8 cellular contexts compared by ENCODE assay signal in genomic region chr2:172554352-172555271, GRCh38. TPM values are rescaled to one million over a fixed set of nuclear protein-coding genes. Genes with fewer than 3 reads are reported as not detected.
A peak's percentile ranks its signal among the peaks of the same experiment; 100 is the strongest.
DNase-seq lines count a peak whose midpoint lies in the region; ATAC-seq and TF ChIP-seq lines count a peak whose summit lies in the region.

No MANE protein-coding gene starts in this region.

- WGBS in right cardiac atrium, result 48% methylated on average over 18 of the region's 18 CpGs

- H3K9me3 ChIP-seq in right cardiac atrium (ENCODE audit: control insufficient read depth, low read length), result no peaks in the 10 kb centered on the region

- H3K36me3 Mint-ChIP-seq in WTC11, result peaks cover 19% of the 10 kb centered on the region
- no peaks in the 10 kb centered on the region for H3K36me3 Mint-ChIP-seq in glutamatergic neuron (ENCODE audit: unreplicated experiment)

- ATAC-seq in WTC11, result no peak
- ATAC-seq in right cardiac atrium, result no peak
- no peak for ATAC-seq in stimulated activated naive CD8-positive, alpha-beta T cell treated with anti-CD3 and anti-CD28 coated beads, Interleukin-15, Interleukin-2, amounts not matched to agents 100 U/mL and 50 U/mL, for 24 hours
- ATAC-seq in GM18861 (IDR thresholded peaks at IDR 0.05; ENCODE audit: unreplicated experiment), result no peak
- no peak for ATAC-seq in HG03342 (IDR thresholded peaks at IDR 0.05; ENCODE audit: unreplicated experiment)

- H3K27ac Mint-ChIP-seq in WTC11 (peak overlapping the region; percentile 90), glutamatergic neuron (ENCODE audit: unreplicated experiment) (no peak overlapping the region)

- no peak overlapping the region for H3K27ac ChIP-seq in right cardiac atrium (ENCODE audit: low read length)

- H3K9me3 Mint-ChIP-seq in WTC11 (peaks cover 4% of the 10 kb centered on the region; the same call in 1 of the 2 replicates), glutamatergic neuron (ENCODE audit: unreplicated experiment) (no peaks in the 10 kb centered on the region)

- POLR2A ChIA-PET in WTC11 (lab: Charles Lee), result interaction anchor here (0.6 kb wide), 1 partner anchor 233 kb away, joined by 7 read pairs; no protein-coding TSS in a partner anchor

- H3K4me3 ChIP-seq in right cardiac atrium (ENCODE audit: low read length), result peak overlapping the region; percentile 74

- intact Hi-C loops in right cardiac atrium (cut with DNase I), result no loop called here

- no peaks in the 10 kb centered on the region for H3K27me3 ChIP-seq in right cardiac atrium (ENCODE audit: control insufficient read depth, insufficient read depth)

- TF ChIP-seq CTCF in WTC11 (IDR thresholded peaks at IDR 0.05), result no peak
- TF ChIP-seq CTCF in glutamatergic neuron (IDR thresholded peaks at IDR 0.05; ENCODE audit: partially characterized antibody, unreplicated experiment), result no peak

- peaks cover 3% of the 10 kb centered on the region for H3K4me1 ChIP-seq in right cardiac atrium (ENCODE audit: control insufficient read depth, insufficient read depth, low read length)

- H3K4me1 Mint-ChIP-seq in WTC11 (peaks cover 79% of the 10 kb centered on the region), glutamatergic neuron (ENCODE audit: low read depth, unreplicated experiment) (peaks cover 2% of the 10 kb centered on the region)

- CTCF ChIA-PET in WTC11 (lab: Charles Lee), result interaction anchor here (0.8 to 5.0 kb wide), 3 partner anchors 59 to 427 kb away, joined by 3 to 22 read pairs (median 4); no protein-coding TSS in a partner anchor

- peak overlapping the region; percentile 88 for H3K4me3 Mint-ChIP-seq in WTC11
- no peak overlapping the region for H3K4me3 Mint-ChIP-seq in glutamatergic neuron (ENCODE audit: unreplicated experiment)

- H3K27me3 Mint-ChIP-seq in WTC11 (ENCODE audit: low read depth) (no peaks in the 10 kb centered on the region), glutamatergic neuron (ENCODE audit: unreplicated experiment) (peaks cover 3% of the 10 kb centered on the region)

- DNase-seq in NCI-H82 (lab: John Stamatoyannopoulos, UW) (peak; percentile 23), NCI-H82 treated with DMSO at 0.1 percent for 48 hours (lab: John Stamatoyannopoulos, UW; ENCODE audit: unreplicated experiment) (no peak), WTC11 (ENCODE audit: low spot score) (no peak), right cardiac atrium (peak in 1 of 3 donors; percentile 55), glutamatergic neuron (no peak)
- peak; percentile 15 for DNase-seq in stimulated activated naive CD8-positive, alpha-beta T cell treated with anti-CD3 and anti-CD28 coated beads, Interleukin-15, Interleukin-2, amounts not matched to agents 100 U/mL and 50 U/mL, for 24 hours

TF ChIP-seq in WTC11, 78 proteins besides CTCF, POLR2A, EP300 and RAD21:
- TF ChIP-seq E2F4 (CRISPR knock-in tag; IDR thresholded peaks at IDR 0.05; ENCODE audit: borderline replicate concordance, low read depth), result no peak
- TF ChIP-seq NFYB (CRISPR knock-in tag; conservative IDR thresholded peaks at IDR 0.05; ENCODE audit: low read depth), result no peak
- no peak for TF ChIP-seq ZNF263 (CRISPR knock-in tag; IDR thresholded peaks at IDR 0.05; ENCODE audit: low read depth)
- TF ChIP-seq CREM (CRISPR knock-in tag; IDR thresholded peaks at IDR 0.05), result no peak
- TF ChIP-seq ELF4 (CRISPR knock-in tag; IDR thresholded peaks at IDR 0.05; ENCODE audit: low read depth), result no peak
TF ChIP-seq in WTC11: peak in this region for 0.

RNA-seq across cellular contexts. Expression of gene PDK1, which starts 1.3 kb away (rescaled TPM):
- total RNA-seq in WTC11 (2021) (22.9 to 31.6 TPM (median 30.5 TPM) in 3 replicates), right cardiac atrium (10 to 100 TPM; 35.1 to 43.4 (median 40.3) TPM), glutamatergic neuron (ENCODE audit: unreplicated experiment) (22.0 TPM)
- 10.6 TPM for polyA plus RNA-seq in right cardiac atrium

Comparison
In these comparisons a context has a peak if more than half of its experiments do, and no peak if none do; other contexts are left out.
1. DNase-seq: peak in NCI-H82 (single experiment) and stimulated activated naive CD8-positive, alpha-beta T cell treated with anti-CD3 and anti-CD28 coated beads, Interleukin-15, Interleukin-2, amounts not matched to agents 100 U/mL and 50 U/mL, for 24 hours (single experiment); none in NCI-H82 treated with DMSO at 0.1 percent for 48 hours (single experiment), WTC11 (single experiment) and glutamatergic neuron (single experiment).